ENCODE assay signal across 12 cellular contexts in the genomic region with DNA sequence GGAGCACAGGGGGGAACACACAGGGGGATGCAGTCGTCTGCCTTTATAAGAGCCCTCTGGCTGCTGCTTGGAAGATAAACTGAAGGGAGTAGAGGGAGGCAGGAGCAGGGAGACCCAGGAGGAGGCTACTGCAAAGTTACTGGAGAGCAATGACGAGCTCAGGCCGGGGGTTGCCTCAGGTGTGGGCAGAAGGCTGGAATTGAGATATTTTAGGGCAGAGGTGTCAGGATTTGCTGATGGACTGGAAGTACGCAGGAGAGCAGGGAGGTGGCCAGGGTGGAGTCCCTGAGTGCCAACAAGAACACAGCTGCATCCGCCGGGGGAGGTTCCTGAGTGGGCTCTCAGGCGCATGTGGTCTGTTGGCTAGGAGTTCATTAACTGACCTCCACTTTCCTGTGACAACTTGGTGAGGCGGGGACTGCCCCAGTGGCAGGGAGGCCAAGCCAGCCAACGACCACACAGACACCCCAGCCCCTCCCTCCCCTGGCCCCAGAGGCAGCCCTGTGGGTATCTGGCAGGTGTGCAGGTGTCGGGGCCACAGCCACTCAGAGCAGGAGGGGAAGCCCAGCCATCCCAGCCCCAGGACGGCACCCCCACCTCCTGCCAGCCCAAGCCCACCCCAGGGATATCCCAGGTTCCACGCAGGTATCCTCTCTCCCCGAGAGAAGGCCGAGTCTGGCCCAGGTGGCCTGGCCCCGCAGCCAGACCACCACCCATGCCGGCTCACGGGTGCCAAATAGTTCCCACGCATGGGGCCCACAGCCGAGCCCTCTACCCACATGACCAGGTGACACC.
DNase-seq lines count a peak whose midpoint lies in the region; ATAC-seq and TF ChIP-seq lines count a peak whose summit lies in the region.
"Had no signal": no experiment of that assay in that cellular context is flagged by ENCODE, and none has a peak within 500 bp of the region (broad histone marks: within the 10 kb centered on the region; RNA-seq: fewer than 3 reads in every experiment).

No MANE protein-coding gene starts in this region.

- H3K4me3 ChIP-seq in DND-41 (ENCODE audit: low read depth in 1 of 2, low read length in 2 of 2) (no peak overlapping the region), left lung (no peak overlapping the region)
- H3K4me3 ChIP-seq: smooth muscle cell had no signal

- no peak overlapping the region for H3K4me2 ChIP-seq in DND-41 (ENCODE audit: insufficient read depth, low read length)
- H3K4me2 ChIP-seq: smooth muscle cell had no signal

- TF ChIP-seq CTCF in DND-41 (IDR thresholded peaks at IDR 0.05; ENCODE audit: borderline replicate concordance, extremely low read depth, low read length, poor library complexity, severe bottlenecking) (no peak), left lung (IDR thresholded peaks at IDR 0.05) (no peak)

- H3K4me1 ChIP-seq in DND-41 (ENCODE audit: insufficient read depth, low read length) (peaks cover 31% of the 10 kb centered on the region), left lung (peaks cover 7 to 23% of the 10 kb centered on the region in 2 donors)

- intact Hi-C loops in left lung (cut with DNase I), result no loop called here

- H4K20me1 ChIP-seq in DND-41 (ENCODE audit: insufficient read depth, low read length), result peaks cover 73% of the 10 kb centered on the region

- peak overlapping the region; percentile 13; the same call in 1 of the 2 replicates for H3K27ac ChIP-seq in DND-41 (ENCODE audit: low read length)
- H3K27ac ChIP-seq in left lung, result no peak overlapping the region

- TF ChIP-seq POLR2A in GM19193 (IDR thresholded peaks at IDR 0.05; ENCODE audit: extremely low read depth, insufficient read depth, insufficient read length), result peak; percentile 11

- H3K27me3 ChIP-seq in DND-41 (ENCODE audit: insufficient read depth, low read length, poor library complexity) (no peaks in the 10 kb centered on the region), left lung (no peaks in the 10 kb centered on the region)

- H3K36me3 ChIP-seq in DND-41 (ENCODE audit: insufficient read depth, low read length), result peaks cover 95% of the 10 kb centered on the region
- H3K36me3 ChIP-seq in left lung, result peaks cover 0 to 85% of the 10 kb centered on the region in 2 donors

- ATAC-seq in DND-41 (ENCODE audit: insufficient read depth, low read depth) (no peak), HG03354 (IDR thresholded peaks at IDR 0.05; ENCODE audit: poor library complexity, severe bottlenecking, unreplicated experiment) (peak; percentile 59), left lung (peak; percentile 2), GM21447 (IDR thresholded peaks at IDR 0.05; ENCODE audit: unreplicated experiment) (no peak)

- H3K9ac ChIP-seq in DND-41 (ENCODE audit: low read depth, low read length), result no peak overlapping the region

- no peak overlapping the region for H2AFZ ChIP-seq in DND-41 (ENCODE audit: low read depth, low read length)

- no peaks in the 10 kb centered on the region for H3K9me3 ChIP-seq in DND-41 (ENCODE audit: insufficient read depth, low read length, severe bottlenecking)
- no peaks in the 10 kb centered on the region for H3K9me3 ChIP-seq in left lung

- no peak for DNase-seq in DND-41
- DNase-seq in left lung, result peak in 1 of 2 donors; percentile 55
- no peak for DNase-seq in stimulated activated CD4-positive, alpha-beta T cell treated with anti-CD3 and anti-CD28 coated beads, Interleukin-12 subunit alpha, Interleukin-12 subunit beta, amount 100 ng/mL, for 4 hours
- DNase-seq in CD1c-positive myeloid dendritic cell (ENCODE audit: extremely low spot score), result no peak
- DNase-seq in NCI-H82 (lab: John Stamatoyannopoulos, UW), result no peak
- DNase-seq: activated CD4-positive, alpha-beta T cell treated with anti-CD3 and anti-CD28 coated beads for 1 hour; activated gamma-delta T cell; NCI-H1092 treated with DMSO at 0.1 percent for 48 hours had no signal

- H3K79me2 ChIP-seq in DND-41 (ENCODE audit: insufficient read depth, low read length), result peaks cover 17% of the 10 kb centered on the region

Comparison
In these comparisons a context has a peak if more than half of its experiments do, and no peak if none do; other contexts are left out.
1. ATAC-seq: peak in HG03354 (single experiment) and left lung (single experiment); none in DND-41 (single experiment) and GM21447 (single experiment).